In the genomic region with DNA sequence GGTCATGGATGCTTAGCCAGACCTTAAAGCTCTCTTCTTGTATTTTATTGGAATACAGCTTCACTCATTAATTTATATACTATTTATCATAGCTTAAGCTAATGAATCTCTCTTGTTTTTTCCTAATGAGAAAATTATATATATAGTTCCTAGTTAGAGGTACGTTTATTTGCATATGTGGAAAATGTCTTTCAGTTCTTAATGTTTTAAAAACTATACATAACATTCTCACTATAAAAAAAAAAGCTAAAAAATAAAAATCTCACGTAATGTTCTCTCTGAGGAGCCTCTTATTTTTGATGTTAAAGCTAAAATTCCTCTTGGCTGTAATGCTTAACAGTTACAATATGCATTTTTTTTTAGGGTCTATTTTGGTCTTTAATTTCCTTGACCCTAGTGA, we compare ENCODE assay signal across 22 cellular contexts. TPM values are rescaled to one million over a fixed set of nuclear protein-coding genes. Genes with fewer than 3 reads are reported as not detected.
DNase-seq lines count a peak whose midpoint lies in the region; ATAC-seq, FAIRE-seq and TF ChIP-seq lines count a peak whose summit lies in the region.
"Had no signal": no experiment of that assay in that cellular context is flagged by ENCODE, and none has a peak within 500 bp of the region (broad histone marks: within the 10 kb centered on the region; RNA-seq: fewer than 3 reads in every experiment).

No MANE protein-coding gene starts in this region.

- POLR2A ChIA-PET in WTC11 (lab: Charles Lee) = interaction anchor here (0.7 to 1.5 kb wide), 2 partner anchors 9 to 272 kb away, joined by 3 to 4 read pairs; no protein-coding TSS in a partner anchor

- H3K4me1 Mint-ChIP-seq in WTC11 = peaks cover 68% of the 10 kb centered on the region

- peak; percentile 15 for FAIRE-seq in G401.6 (lab: Jason Lieb, UNC)
- FAIRE-seq: GM12891, GM18507 had no signal

- no peaks in the 10 kb centered on the region for H3K9me3 ChIP-seq in cardiac muscle cell (ENCODE audit: low read depth)
- H3K9me3 ChIP-seq: Caco-2 had no signal

- intact Hi-C loops in left ventricle myocardium superior (cut with micrococcal nuclease) = no loop called here

- DNase-seq in cardiac muscle cell (ENCODE audit: low read depth in 1 of 2, low spot score in 1 of 2) (no peak), left ventricle myocardium superior (no peak), WTC11 (ENCODE audit: low spot score) (no peak)
- DNase-seq in activated T-cell treated with anti-CD3 and anti-CD28 coated beads, Interleukin-2, amount 50 U/mL, for 1 hour = no peak
- DNase-seq: AML-193, Caco-2, GOT3, Karpas-422, NCI-H1417 treated with DMSO at 0.1 percent for 48 hours, NCI-H187 treated with DMSO at 0.1 percent for 48 hours, NCI-H2227 treated with DMSO at 0.1 percent for 48 hours, NCI-H510A treated with DMSO at 0.1 percent for 48 hours, NCI-H774, SHP77 had no signal

- no peak overlapping the region for H3K4me3 ChIP-seq in cardiac muscle cell

- H3K9me3 Mint-ChIP-seq in WTC11 = no peaks in the 10 kb centered on the region

- H3K4me1 ChIP-seq in cardiac muscle cell (ENCODE audit: low read depth) = peaks cover 33% of the 10 kb centered on the region

- no peak overlapping the region for H3K4me3 Mint-ChIP-seq in WTC11

- H3K27ac ChIP-seq in cardiac muscle cell = peak overlapping the region; percentile 21
- H3K27ac ChIP-seq: C4-2B, HL-60 had no signal

- H3K36me3 ChIP-seq in cardiac muscle cell = peaks cover 36% of the 10 kb centered on the region

- peaks cover 76% of the 10 kb centered on the region for H3K36me3 Mint-ChIP-seq in WTC11

- H3K27me3 ChIP-seq in cardiac muscle cell = no peaks in the 10 kb centered on the region

- no peak for ATAC-seq in left ventricle myocardium superior
- ATAC-seq in WTC11 = no peak
- ATAC-seq in HG02642 (IDR thresholded peaks at IDR 0.05; ENCODE audit: poor library complexity, unreplicated experiment) = no peak
- ATAC-seq in GM21723 (IDR thresholded peaks at IDR 0.05; ENCODE audit: unreplicated experiment) = no peak
- ATAC-seq: SK-N-SH treated with all-trans-retinoic acid at 6 μM for 48 hours had no signal

- peak overlapping the region; percentile 93 for H3K27ac Mint-ChIP-seq in WTC11

- CTCF ChIA-PET in WTC11 (lab: Charles Lee) = interaction anchor here (1.9 kb wide), 1 partner anchor 160 kb away, joined by 4 read pairs; no protein-coding TSS in a partner anchor

- no peak for TF ChIP-seq CTCF in cardiac muscle cell (IDR thresholded peaks at IDR 0.05; ENCODE audit: low read depth, low read length)
- no peak for TF ChIP-seq CTCF in WTC11 (IDR thresholded peaks at IDR 0.05)

- H3K27me3 Mint-ChIP-seq in WTC11 (ENCODE audit: low read depth) = no peaks in the 10 kb centered on the region

TF ChIP-seq in WTC11, 78 proteins besides CTCF, POLR2A, EP300 and RAD21:
- TF ChIP-seq, protein P1, sequence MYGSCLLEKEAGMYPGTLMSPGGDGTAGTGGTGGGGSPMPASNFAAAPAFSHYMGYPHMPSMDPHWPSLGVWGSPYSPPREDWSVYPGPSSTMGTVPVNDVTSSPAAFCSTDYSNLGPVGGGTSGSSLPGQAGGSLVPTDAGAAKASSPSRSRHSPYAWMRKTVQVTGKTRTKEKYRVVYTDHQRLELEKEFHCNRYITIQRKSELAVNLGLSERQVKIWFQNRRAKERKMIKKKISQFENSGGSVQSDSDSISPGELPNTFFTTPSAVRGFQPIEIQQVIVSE (CRISPR knock-in tag; IDR thresholded peaks at IDR 0.05; ENCODE audit: borderline replicate concordance) = no peak
- TF ChIP-seq PRDM15 (CRISPR knock-in tag; IDR thresholded peaks at IDR 0.05) (no peak), AR (CRISPR knock-in tag; IDR thresholded peaks at IDR 0.05) (no peak), NFATC4 (CRISPR knock-in tag; IDR thresholded peaks at IDR 0.05) (no peak), USF1 (CRISPR knock-in tag; IDR thresholded peaks at IDR 0.05) (no peak), ZNF416 (CRISPR knock-in tag; IDR thresholded peaks at IDR 0.05) (no peak), JUN (CRISPR knock-in tag; IDR thresholded peaks at IDR 0.05) (no peak), NFE2L1 (CRISPR knock-in tag; IDR thresholded peaks at IDR 0.05) (no peak), ERG (CRISPR knock-in tag; IDR thresholded peaks at IDR 0.05) (no peak), MYBL2 (CRISPR knock-in tag; IDR thresholded peaks at IDR 0.05) (no peak), NR2C2 (CRISPR knock-in tag; IDR thresholded peaks at IDR 0.05) (no peak), ETV6 (CRISPR knock-in tag; IDR thresholded peaks at IDR 0.05) (no peak), ZNF671 (CRISPR knock-in tag; IDR thresholded peaks at IDR 0.05) (no peak), SMAD4 (CRISPR knock-in tag; IDR thresholded peaks at IDR 0.05) (no peak), PREB (CRISPR knock-in tag; IDR thresholded peaks at IDR 0.05; ENCODE audit: borderline replicate concordance) (no peak), ZNF121 (CRISPR knock-in tag; IDR thresholded peaks at IDR 0.05) (no peak), EMX1 (CRISPR knock-in tag; IDR thresholded peaks at IDR 0.05) (no peak)

RNA-seq across cellular contexts. Expression of gene UGP2, which starts 16.6 kb away (rescaled TPM):
- 183 and 199 TPM in 2 replicates for total RNA-seq in cardiac muscle cell
- 327 and 344 TPM in 2 replicates for polyA plus RNA-seq in cardiac muscle cell
- total RNA-seq in left ventricle myocardium superior = 368 TPM
- total RNA-seq in WTC11 (2021) = 543 to 626 TPM (median 606 TPM) in 3 replicates
